In genomic region chr12:131982041-131982440, GRCh38 we compare ENCODE assay signal across 22 cellular contexts.
"Had no signal": no experiment of that assay in that cellular context is flagged by ENCODE, and none has a peak within 500 bp of the region (broad histone marks: within the 10 kb centered on the region; RNA-seq: fewer than 3 reads in every experiment).

No MANE protein-coding gene starts in this region.

- DNase-seq: IMR-90, Karpas-422, KG1, MM.1S, NCI-H1092 treated with DMSO at 0.1 percent for 48 hours, NCI-H1436, NCI-H187, NCI-H2029, NCI-H2081 treated with DMSO at 0.1 percent for 48 hours, NCI-H2171, NCI-H226, NCI-H446, NCI-H510A, NCI-H524 treated with DMSO at 0.1 percent for 48 hours, NCI-H69, NCI-H774, Right ventricle myocardium superior, RPMI8226, SIG-M5 had no signal

- H3K27ac ChIP-seq: SJSA1, SK-N-MC had no signal

- H3K27me3 ChIP-seq: SJSA1 had no signal

- H3K9me3 ChIP-seq: SJSA1 had no signal

- H3K4me3 ChIP-seq: SJSA1, SK-N-MC had no signal

- FAIRE-seq: RCC 7860 had no signal
